1 cellular context compared by ENCODE assay signal in the genomic region with DNA sequence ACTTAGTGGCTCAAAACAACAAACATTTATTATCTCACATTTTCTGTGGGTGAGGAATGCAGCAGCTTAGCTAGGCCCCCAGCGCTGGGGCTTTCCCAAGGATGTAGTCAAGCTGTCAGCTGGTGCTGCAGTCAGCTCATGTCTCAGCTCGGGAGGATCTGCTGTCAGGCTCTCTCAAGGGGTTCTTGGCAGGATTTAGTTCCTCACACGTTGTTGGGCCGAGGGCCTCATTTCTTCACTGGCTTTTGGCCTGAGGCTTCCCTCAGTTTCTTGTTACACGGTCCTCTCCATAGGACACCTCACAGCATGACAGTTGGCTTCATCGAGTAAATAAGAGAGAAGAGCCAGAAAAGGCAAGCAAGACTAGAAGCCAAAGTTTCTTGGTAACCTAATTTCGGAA.
TF ChIP-seq lines count a peak whose summit lies in the region.

No MANE protein-coding gene starts in this region.

TF ChIP-seq in SK-N-SH treated with all-trans-retinoic acid at 6 μM for 48 hours, 23 proteins besides CTCF, POLR2A, EP300 and RAD21 (continued from another document):
- TF ChIP-seq, protein P1, sequence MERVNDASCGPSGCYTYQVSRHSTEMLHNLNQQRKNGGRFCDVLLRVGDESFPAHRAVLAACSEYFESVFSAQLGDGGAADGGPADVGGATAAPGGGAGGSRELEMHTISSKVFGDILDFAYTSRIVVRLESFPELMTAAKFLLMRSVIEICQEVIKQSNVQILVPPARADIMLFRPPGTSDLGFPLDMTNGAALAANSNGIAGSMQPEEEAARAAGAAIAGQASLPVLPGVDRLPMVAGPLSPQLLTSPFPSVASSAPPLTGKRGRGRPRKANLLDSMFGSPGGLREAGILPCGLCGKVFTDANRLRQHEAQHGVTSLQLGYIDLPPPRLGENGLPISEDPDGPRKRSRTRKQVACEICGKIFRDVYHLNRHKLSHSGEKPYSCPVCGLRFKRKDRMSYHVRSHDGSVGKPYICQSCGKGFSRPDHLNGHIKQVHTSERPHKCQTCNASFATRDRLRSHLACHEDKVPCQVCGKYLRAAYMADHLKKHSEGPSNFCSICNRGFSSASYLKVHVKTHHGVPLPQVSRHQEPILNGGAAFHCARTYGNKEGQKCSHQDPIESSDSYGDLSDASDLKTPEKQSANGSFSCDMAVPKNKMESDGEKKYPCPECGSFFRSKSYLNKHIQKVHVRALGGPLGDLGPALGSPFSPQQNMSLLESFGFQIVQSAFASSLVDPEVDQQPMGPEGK (CRISPR knock-in tag; IDR thresholded peaks at IDR 0.05; ENCODE audit: borderline replicate concordance) = no peak
- no peak for TF ChIP-seq ZNF70 (CRISPR knock-in tag; IDR thresholded peaks at IDR 0.05)
- TF ChIP-seq ISL1 (CRISPR knock-in tag; IDR thresholded peaks at IDR 0.05) = no peak
- no peak for TF ChIP-seq ARNTL (CRISPR knock-in tag; IDR thresholded peaks at IDR 0.05; ENCODE audit: borderline replicate concordance, low read depth)
- no peak for TF ChIP-seq TCF4 (CRISPR knock-in tag; IDR thresholded peaks at IDR 0.05; ENCODE audit: borderline replicate concordance)
- no peak for TF ChIP-seq ESRRG (CRISPR knock-in tag; IDR thresholded peaks at IDR 0.05)
- TF ChIP-seq ZFP30 (CRISPR knock-in tag; IDR thresholded peaks at IDR 0.05) = no peak
- TF ChIP-seq, protein P2, sequence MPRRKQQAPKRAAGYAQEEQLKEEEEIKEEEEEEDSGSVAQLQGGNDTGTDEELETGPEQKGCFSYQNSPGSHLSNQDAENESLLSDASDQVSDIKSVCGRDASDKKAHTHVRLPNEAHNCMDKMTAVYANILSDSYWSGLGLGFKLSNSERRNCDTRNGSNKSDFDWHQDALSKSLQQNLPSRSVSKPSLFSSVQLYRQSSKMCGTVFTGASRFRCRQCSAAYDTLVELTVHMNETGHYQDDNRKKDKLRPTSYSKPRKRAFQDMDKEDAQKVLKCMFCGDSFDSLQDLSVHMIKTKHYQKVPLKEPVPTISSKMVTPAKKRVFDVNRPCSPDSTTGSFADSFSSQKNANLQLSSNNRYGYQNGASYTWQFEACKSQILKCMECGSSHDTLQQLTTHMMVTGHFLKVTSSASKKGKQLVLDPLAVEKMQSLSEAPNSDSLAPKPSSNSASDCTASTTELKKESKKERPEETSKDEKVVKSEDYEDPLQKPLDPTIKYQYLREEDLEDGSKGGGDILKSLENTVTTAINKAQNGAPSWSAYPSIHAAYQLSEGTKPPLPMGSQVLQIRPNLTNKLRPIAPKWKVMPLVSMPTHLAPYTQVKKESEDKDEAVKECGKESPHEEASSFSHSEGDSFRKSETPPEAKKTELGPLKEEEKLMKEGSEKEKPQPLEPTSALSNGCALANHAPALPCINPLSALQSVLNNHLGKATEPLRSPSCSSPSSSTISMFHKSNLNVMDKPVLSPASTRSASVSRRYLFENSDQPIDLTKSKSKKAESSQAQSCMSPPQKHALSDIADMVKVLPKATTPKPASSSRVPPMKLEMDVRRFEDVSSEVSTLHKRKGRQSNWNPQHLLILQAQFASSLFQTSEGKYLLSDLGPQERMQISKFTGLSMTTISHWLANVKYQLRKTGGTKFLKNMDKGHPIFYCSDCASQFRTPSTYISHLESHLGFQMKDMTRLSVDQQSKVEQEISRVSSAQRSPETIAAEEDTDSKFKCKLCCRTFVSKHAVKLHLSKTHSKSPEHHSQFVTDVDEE (CRISPR knock-in tag; IDR thresholded peaks at IDR 0.05) = no peak
- TF ChIP-seq ZNF565 (CRISPR knock-in tag; conservative IDR thresholded peaks at IDR 0.05; ENCODE audit: low read depth) = no peak
